In genomic region chr6:170152111-170152926, GRCh38 we compare ENCODE assay signal across 10 cellular contexts.
DNase-seq lines count a peak whose midpoint lies in the region; ATAC-seq, FAIRE-seq and TF ChIP-seq lines count a peak whose summit lies in the region.
"Had no signal": no experiment of that assay in that cellular context is flagged by ENCODE, and none has a peak within 500 bp of the region (broad histone marks: within the 10 kb centered on the region; RNA-seq: fewer than 3 reads in every experiment).

No MANE protein-coding gene starts in this region.

- BruUV-seq in IMR-90 (replicated peaks; lab: Mats Ljungman, UMichigan) (no TSS peak), K562 (replicated peaks; lab: Mats Ljungman, UMichigan) (no TSS peak)

- no peak overlapping the region for H2AK9ac ChIP-seq in IMR-90 (replicated peaks; ENCODE audit: low read depth, low read length, poor library complexity)

- H4K5ac ChIP-seq in IMR-90 (ENCODE audit: low read depth, low read length), result no peak overlapping the region

- dilution Hi-C loops in IMR-90 (cut with HindIII; ENCODE audit: low sequenced_read_pairs, unreplicated experiment), result no loop called here

- FAIRE-seq in K562 (lab: Jason Lieb, UNC), result no peak
- FAIRE-seq: GM12878 had no signal

- TF ChIP-seq RAD21 in IMR-90 (IDR thresholded peaks at IDR 0.05; ENCODE audit: low read length), result no peak
- TF ChIP-seq RAD21 in K562 (CRISPR knock-in tag; conservative IDR thresholded peaks at IDR 0.05 in 1 of 2, IDR thresholded peaks at IDR 0.05 in 1 of 2), result no peak

- H3K79me2 ChIP-seq in K562 (ENCODE audit: control insufficient read depth, insufficient read depth, low read length), result no peaks in the 10 kb centered on the region

- H2BK20ac ChIP-seq in IMR-90 (ENCODE audit: low read depth, low read length), result no peak overlapping the region

- no peak overlapping the region for H4K91ac ChIP-seq in IMR-90 (ENCODE audit: insufficient read depth, low read depth, low read length)

- DNase-seq in IMR-90 (no peak), K562 (ENCODE audit: extremely low read depth in 1 of 4, low spot score in 3 of 4) (no peak), islet precursor cell (peak; percentile 92), spleen (peak; percentile 74), GF-D8 (lab: John Stamatoyannopoulos, UW) (no peak), H4 (ENCODE audit: low spot score) (no peak)
- DNase-seq: cortex of kidney had no signal

- H3K18ac ChIP-seq in IMR-90 (ENCODE audit: low read depth, low read length), result no peak overlapping the region

- H2AK5ac ChIP-seq in IMR-90 (ENCODE audit: low read depth, low read length), result no peak overlapping the region

- no peak overlapping the region for H3K14ac ChIP-seq in IMR-90 (replicated peaks; ENCODE audit: low read depth, low read length)

- no peak for TF ChIP-seq EP300 in K562 (IDR thresholded peaks at IDR 0.05; ENCODE audit: low read length)

- intact Hi-C loops in IMR-90 (cut with micrococcal nuclease), result no loop called here
- intact Hi-C loops in K562 (cut with micrococcal nuclease), result no loop called here
- intact Hi-C loops in spleen (cut with DNase I; ENCODE audit: low total_unique reads), result no loop called here

- H3K4me3 ChIP-seq in IMR-90 (ENCODE audit: insufficient read depth, low read depth, low read length), result no peak overlapping the region
- H3K4me3 ChIP-seq in K562, result no peak overlapping the region
- peak overlapping the region in 1 of 8 donors; percentile 3 for H3K4me3 ChIP-seq in spleen
- H3K4me3 ChIP-seq: GM12878 had no signal

- no peak overlapping the region for H3K56ac ChIP-seq in IMR-90 (ENCODE audit: extremely low read depth, insufficient read depth, low read length)

- H3K4me1 ChIP-seq in IMR-90 (ENCODE audit: control insufficient read depth, insufficient read depth, low read length) (no peaks in the 10 kb centered on the region), K562 (replicated peaks in 1 of 2; ENCODE audit: control insufficient read depth in 2 of 2, insufficient read depth in 2 of 2, low read length in 2 of 2) (peaks cover 0 to 19% of the 10 kb centered on the region in 2 experiments; a peak in 3 of 5 replicates), spleen (peaks cover 13 to 48% (median 33%) of the 10 kb centered on the region in 6 donors)

- TF ChIP-seq POLR2A in IMR-90 (IDR thresholded peaks at IDR 0.05; ENCODE audit: low read depth, low read length) (no peak), K562 (conservative IDR thresholded peaks at IDR 0.05) (no peak), spleen (IDR thresholded peaks at IDR 0.05) (no peak)

- WGBS in IMR-90 (ENCODE audit: extremely low coverage in 2 of 2, insufficient read length in 1 of 2), 2 experiments, result 67% methylated on average over 13 of the region's 36 CpGs; no CpG with 5 or more reads in 1 of the 2 experiments
- 2% methylated on average over 36 of the region's 36 CpGs for WGBS in K562 (ENCODE audit: insufficient coverage, low coverage, missing lambda C conversion rate)
- 39 to 52% (median 45%) methylated on average over 13 to 36 of the region's 36 CpGs for WGBS in spleen, 5 donors

- H2AFZ ChIP-seq in IMR-90 (replicated peaks; ENCODE audit: low read length, poor library complexity) (peak overlapping the region; percentile 43), K562 (ENCODE audit: low read depth, low read length) (no peak overlapping the region)

- H3K36me3 ChIP-seq in IMR-90 (ENCODE audit: control insufficient read depth, insufficient read depth, low read length) (no peaks in the 10 kb centered on the region), K562 (ENCODE audit: control insufficient read depth, insufficient read depth, low read length) (no peaks in the 10 kb centered on the region), spleen (no peaks in the 10 kb centered on the region)

- H3K27ac ChIP-seq in IMR-90 (ENCODE audit: insufficient read depth, low read length) (no peak overlapping the region), K562 (ENCODE audit: extremely low read depth, low read depth, low read length) (no peak overlapping the region), spleen (peak overlapping the region in 7 of 8 donors; percentile 29 to 69 (median 66))

- TF ChIP-seq CTCF in IMR-90 (conservative IDR thresholded peaks at IDR 0.05; ENCODE audit: low read depth, low read length), result no peak
- TF ChIP-seq CTCF in K562 (IDR thresholded peaks at IDR 0.05 in 2 of 3, conservative IDR thresholded peaks at IDR 0.05 in 1 of 3; ENCODE audit: insufficient read depth in 2 of 3, low read depth in 1 of 3, low read length in 3 of 3), result no peak
- no peak for TF ChIP-seq CTCF in spleen (IDR thresholded peaks at IDR 0.05 in 8 of 11, conservative IDR thresholded peaks at IDR 0.05 in 3 of 11)

- no peak overlapping the region for H2BK120ac ChIP-seq in IMR-90 (ENCODE audit: low read depth, low read length)

- in situ Hi-C loops in IMR-90 (cut with MboI; ENCODE audit: low sequenced_read_pairs), result no loop called here
- in situ Hi-C loops in K562 (cut with MboI), result no loop called here

- no peak overlapping the region for H4K8ac ChIP-seq in IMR-90 (ENCODE audit: low read depth in 2 of 2, low read length in 2 of 2)

- peaks cover 32% of the 10 kb centered on the region for H3K9me3 ChIP-seq in IMR-90 (ENCODE audit: control insufficient read depth, insufficient read depth, low read length)
- no peaks in the 10 kb centered on the region for H3K9me3 ChIP-seq in K562 (replicated peaks; ENCODE audit: control insufficient read depth, insufficient read depth, low read depth, low read length)
- no peaks in the 10 kb centered on the region for H3K9me3 ChIP-seq in spleen

- no peak overlapping the region for H2BK5ac ChIP-seq in IMR-90 (ENCODE audit: low read depth, low read length, poor library complexity, severe bottlenecking)

- H4K20me1 ChIP-seq in IMR-90 (ENCODE audit: insufficient read depth, low read length) (no peaks in the 10 kb centered on the region), K562 (replicated peaks; ENCODE audit: control insufficient read depth, insufficient read depth, low read length) (peaks cover 3% of the 10 kb centered on the region; the same call in 1 of the 2 replicates)

- H3K4ac ChIP-seq in IMR-90 (ENCODE audit: low read depth, low read length), result no peak overlapping the region

- H2BK15ac ChIP-seq in IMR-90 (ENCODE audit: low read depth, low read length), result no peak overlapping the region

- CTCF ChIA-PET in IMR-90 (lab: Yijun Ruan, JAX), result interaction anchor here (0.7 kb wide), 1 partner anchor 196 kb away, joined by 3 read pairs; no protein-coding TSS in a partner anchor
- CTCF ChIA-PET in K562 (lab: Yijun Ruan, JAX; ENCODE audit: low intra/inter-chr PET ratio), result no interaction called here

- H3K27me3 ChIP-seq in IMR-90 (ENCODE audit: control insufficient read depth, insufficient read depth, low read length) (no peaks in the 10 kb centered on the region), K562 (ENCODE audit: control insufficient read depth in 2 of 2, insufficient read depth in 2 of 2, low read length in 2 of 2) (peaks cover 25 to 68% of the 10 kb centered on the region in 2 experiments; a peak in 4 of 5 replicates), spleen (replicated peaks in 1 of 7) (peaks cover 0 to 67% (median 10%) of the 10 kb centered on the region in 7 donors)

- H3K79me1 ChIP-seq in IMR-90 (ENCODE audit: low read depth in 1 of 2, low read length in 2 of 2), result no peaks in the 10 kb centered on the region

- H3K9me1 ChIP-seq in IMR-90 (ENCODE audit: insufficient read depth, low read length) (no peaks in the 10 kb centered on the region), K562 (ENCODE audit: control insufficient read depth, insufficient read depth, low read length) (peaks cover 5% of the 10 kb centered on the region)

- no peak for ATAC-seq in IMR-90 (ENCODE audit: low read depth)
- peak; percentile 58 for ATAC-seq in K562
- no peak for ATAC-seq in HG02938 (IDR thresholded peaks at IDR 0.05; ENCODE audit: unreplicated experiment)
- ATAC-seq in HG03460 (IDR thresholded peaks at IDR 0.05; ENCODE audit: unreplicated experiment), result no peak
- ATAC-seq: GM12878 had no signal

- H3K4me2 ChIP-seq in IMR-90 (ENCODE audit: low read depth, low read length), result no peak overlapping the region
- no peak overlapping the region for H3K4me2 ChIP-seq in K562 (ENCODE audit: insufficient read depth, low read length)

- H3K23ac ChIP-seq in IMR-90 (ENCODE audit: low read depth, low read length), result no peak overlapping the region

- POLR2A ChIA-PET in IMR-90 (lab: Charles Lee; ENCODE audit: unreplicated experiment) (no interaction called here), K562 (lab: Yijun Ruan, JAX) (interaction anchor here (0.9 to 1.1 kb wide), 3 partner anchors 11 to 27 kb away, joined by 3 read pairs; no protein-coding TSS in a partner anchor)

- H3K9ac ChIP-seq in IMR-90 (ENCODE audit: low read depth, low read length), result no peak overlapping the region
- no peak overlapping the region for H3K9ac ChIP-seq in K562 (ENCODE audit: insufficient read depth in 1 of 2, low read depth in 2 of 2, low read length in 2 of 2)

TF ChIP-seq in IMR-90, 13 proteins besides CTCF, POLR2A, EP300 and RAD21 (continues in another document):
- no peak for TF ChIP-seq RCOR1 (IDR thresholded peaks at IDR 0.05; ENCODE audit: insufficient replicate concordance, low read length)
- no peak for TF ChIP-seq SMC3 (IDR thresholded peaks at IDR 0.05; ENCODE audit: low read depth, low read length)
- TF ChIP-seq FOS (IDR thresholded peaks at IDR 0.05; ENCODE audit: low read depth, low read length), result no peak
- TF ChIP-seq MAFK (IDR thresholded peaks at IDR 0.05; ENCODE audit: low read depth, low read length), result no peak
- TF ChIP-seq CHD1 (IDR thresholded peaks at IDR 0.05; ENCODE audit: low read depth, low read length), result no peak
- no peak for TF ChIP-seq BHLHE40 (IDR thresholded peaks at IDR 0.05; ENCODE audit: low read depth, low read length)
- no peak for TF ChIP-seq NFE2L2 (IDR thresholded peaks at IDR 0.05; ENCODE audit: low read depth, low read length)
- no peak for TF ChIP-seq MXI1 (IDR thresholded peaks at IDR 0.05; ENCODE audit: borderline replicate concordance, low read depth, low read length)
- no peak for TF ChIP-seq MAZ (IDR thresholded peaks at IDR 0.05; ENCODE audit: borderline replicate concordance, low read depth, low read length)

TF ChIP-seq in K562, 482 proteins besides CTCF, POLR2A, EP300 and RAD21:
- TF ChIP-seq GABPA (tag; conservative IDR thresholded peaks at IDR 0.05; ENCODE audit: low read depth) (peak; percentile 31; the same call in 1 of the 2 replicates), ATF1 (CRISPR knock-in tag; IDR thresholded peaks at IDR 0.05) (no peak), ATF1 (tag; IDR thresholded peaks at IDR 0.05) (peak; percentile 36; the same call in 1 of the 2 replicates), MYNN (IDR thresholded peaks at IDR 0.05) (no peak), MYNN (CRISPR knock-in tag; IDR thresholded peaks at IDR 0.05) (no peak), CREM (IDR thresholded peaks at IDR 0.05; ENCODE audit: low read depth) (0 out of 2 replicates have a peak, but pooled peaks have one; percentile 23)

Comparison
In these comparisons a context has a peak if more than half of its experiments do, and no peak if none do; other contexts are left out.
1. DNase-seq: peak in islet precursor cell (single experiment) and spleen (single experiment); none in IMR-90 (single experiment), K562 (0 of 4), GF-D8 (single experiment) and H4 (single experiment).
2. H3K27ac ChIP-seq: peak in spleen (7 of 8); none in IMR-90 (single experiment) and K562 (single experiment).